ENCODE assay signal across 16 cellular contexts in genomic region chr19:54937926-54938325, GRCh38. TPM values are rescaled to one million over a fixed set of nuclear protein-coding genes. Genes with fewer than 3 reads are reported as not detected.
DNase-seq lines count a peak whose midpoint lies in the region; ATAC-seq and TF ChIP-seq lines count a peak whose summit lies in the region.
"Had no signal": no experiment of that assay in that cellular context is flagged by ENCODE, and none has a peak within 500 bp of the region (broad histone marks: within the 10 kb centered on the region; RNA-seq: fewer than 3 reads in every experiment).

No MANE protein-coding gene starts in this region.

- peak; percentile 85 to 93 for ATAC-seq in activated T-cell treated with anti-CD3 and anti-CD28 coated beads, Interleukin-2, amount 50 U/mL, for 72 hours (replicated peaks in 1 of 2)
- peak; percentile 80 for ATAC-seq in GM21619 (IDR thresholded peaks at IDR 0.05; ENCODE audit: unreplicated experiment)
- peak; percentile 71 for ATAC-seq in stimulated activated effector memory CD8-positive, alpha-beta T cell treated with anti-CD3 and anti-CD28 coated beads, Interleukin-12 subunit alpha, Interleukin-12 subunit beta, amount 100 ng/mL, for 72 hours

- no peaks in the 10 kb centered on the region for H3K9me2 ChIP-seq in OCI-LY1 (ENCODE audit: low read depth, low read length)
- no peaks in the 10 kb centered on the region for H3K9me2 ChIP-seq in PC-9 (ENCODE audit: insufficient read depth)

- H4K20me1 ChIP-seq in OCI-LY1 (ENCODE audit: insufficient read depth, low read length) (no peaks in the 10 kb centered on the region), PC-9 (ENCODE audit: insufficient read depth) (no peaks in the 10 kb centered on the region)

- H3K27me3 Mint-ChIP-seq in activated T-cell treated with anti-CD3 and anti-CD28 coated beads, Interleukin-2, amount 50 U/mL, for 72 hours (ENCODE audit: low read depth), result no peaks in the 10 kb centered on the region
- H3K27me3 Mint-ChIP-seq in activated T-cell treated with anti-CD3 and anti-CD28 coated beads, Interleukin-2, amount 50 U/mL, for 24 hours, result peaks cover 24% of the 10 kb centered on the region

- H3K27ac ChIP-seq in OCI-LY1 (ENCODE audit: low read depth, low read length, poor library complexity, severe bottlenecking), result peak overlapping the region; percentile 79
- H3K27ac ChIP-seq in PC-9, result no peak overlapping the region
- H3K27ac ChIP-seq in breast epithelium, result no peak overlapping the region
- H3K27ac ChIP-seq: parathyroid adenoma, upper lobe of left lung had no signal

- no peak overlapping the region for H2AFZ ChIP-seq in OCI-LY1 (ENCODE audit: low read length)
- no peak overlapping the region for H2AFZ ChIP-seq in PC-9
- H2AFZ ChIP-seq: parathyroid adenoma had no signal

- peak overlapping the region; percentile 13; the same call in 1 of the 2 replicates for H3K9ac ChIP-seq in OCI-LY1 (ENCODE audit: low read length)
- H3K9ac ChIP-seq: parathyroid adenoma had no signal

- H3K9me3 ChIP-seq in OCI-LY1 (ENCODE audit: low read length) (peaks cover 5% of the 10 kb centered on the region), PC-9 (ENCODE audit: insufficient read depth, low read depth) (no peaks in the 10 kb centered on the region), breast epithelium (no peaks in the 10 kb centered on the region)
- H3K9me3 ChIP-seq: upper lobe of left lung had no signal

- H3K79me2 ChIP-seq in OCI-LY1 (ENCODE audit: insufficient read depth, low read length) (no peaks in the 10 kb centered on the region), PC-9 (ENCODE audit: low read depth) (no peaks in the 10 kb centered on the region)
- H3K79me2 ChIP-seq: parathyroid adenoma had no signal

- H3K36me3 ChIP-seq in OCI-LY1 (ENCODE audit: insufficient read depth, low read length) (peaks cover 44% of the 10 kb centered on the region), PC-9 (ENCODE audit: low read depth) (no peaks in the 10 kb centered on the region), breast epithelium (no peaks in the 10 kb centered on the region)
- H3K36me3 ChIP-seq: upper lobe of left lung had no signal

- peaks cover 54% of the 10 kb centered on the region for H3K4me1 ChIP-seq in OCI-LY1 (ENCODE audit: insufficient read depth, low read length, severe bottlenecking)
- H3K4me1 ChIP-seq in PC-9 (replicated peaks; ENCODE audit: insufficient read depth), result no peaks in the 10 kb centered on the region
- H3K4me1 ChIP-seq in breast epithelium, result no peaks in the 10 kb centered on the region
- H3K4me1 ChIP-seq: parathyroid adenoma, upper lobe of left lung had no signal

- H3K4me3 Mint-ChIP-seq in activated T-cell treated with anti-CD3 and anti-CD28 coated beads, Interleukin-2, amount 50 U/mL, for 72 hours, result peak overlapping the region; percentile 33 to 53
- H3K4me3 Mint-ChIP-seq in activated T-cell treated with anti-CD3 and anti-CD28 coated beads, Interleukin-2, amount 50 U/mL, for 24 hours, result no peak overlapping the region
- no peak overlapping the region for H3K4me3 Mint-ChIP-seq in stimulated activated effector memory CD8-positive, alpha-beta T cell treated with anti-CD3 and anti-CD28 coated beads, Interleukin-12 subunit alpha, Interleukin-12 subunit beta, amount 100 ng/mL, for 72 hours
- H3K4me3 Mint-ChIP-seq: mesothelial cell of epicardium had no signal

- H3K27me3 ChIP-seq in OCI-LY1 (ENCODE audit: insufficient read depth, low read length), result no peaks in the 10 kb centered on the region
- peaks cover 29% of the 10 kb centered on the region; the same call in 1 of the 2 replicates for H3K27me3 ChIP-seq in PC-9 (ENCODE audit: insufficient read depth, low read depth)
- H3K27me3 ChIP-seq in breast epithelium, result peaks cover 0 to 13% of the 10 kb centered on the region in 2 donors
- H3K27me3 ChIP-seq: upper lobe of left lung had no signal

- H3K4me2 ChIP-seq in OCI-LY1 (ENCODE audit: low read length) (peak overlapping the region; percentile 57), PC-9 (no peak overlapping the region)

- H3K27ac Mint-ChIP-seq in activated T-cell treated with anti-CD3 and anti-CD28 coated beads, Interleukin-2, amount 50 U/mL, for 72 hours, result no peak overlapping the region
- no peak overlapping the region for H3K27ac Mint-ChIP-seq in activated T-cell treated with anti-CD3 and anti-CD28 coated beads, Interleukin-2, amount 50 U/mL, for 24 hours
- no peak overlapping the region for H3K27ac Mint-ChIP-seq in stimulated activated effector memory CD8-positive, alpha-beta T cell treated with anti-CD3 and anti-CD28 coated beads, Interleukin-12 subunit alpha, Interleukin-12 subunit beta, amount 100 ng/mL, for 72 hours
- H3K27ac Mint-ChIP-seq: mesothelial cell of epicardium had no signal

- intact Hi-C loops in PC-9 (cut with micrococcal nuclease; ENCODE audit: unreplicated experiment) (no loop called here), breast epithelium (cut with DNase I; ENCODE audit: low total_unique reads) (no loop called here)

- POLR2A ChIA-PET in PC-9 (lab: Charles Lee; ENCODE audit: unreplicated experiment), result no interaction called here

- H3K4me1 Mint-ChIP-seq in activated T-cell treated with anti-CD3 and anti-CD28 coated beads, Interleukin-2, amount 50 U/mL, for 72 hours (ENCODE audit: low read depth), result peaks cover 7% of the 10 kb centered on the region
- H3K4me1 Mint-ChIP-seq in activated T-cell treated with anti-CD3 and anti-CD28 coated beads, Interleukin-2, amount 50 U/mL, for 24 hours (ENCODE audit: low read depth), result peaks cover 4% of the 10 kb centered on the region
- no peaks in the 10 kb centered on the region for H3K4me1 Mint-ChIP-seq in stimulated activated effector memory CD8-positive, alpha-beta T cell treated with anti-CD3 and anti-CD28 coated beads, Interleukin-12 subunit alpha, Interleukin-12 subunit beta, amount 100 ng/mL, for 72 hours
- H3K4me1 Mint-ChIP-seq: mesothelial cell of epicardium had no signal

- no TSS peak for BruUV-seq in PC-9 (replicated peaks; lab: Mats Ljungman, UMichigan)

- H3K4me3 ChIP-seq in OCI-LY1 (ENCODE audit: low read depth, low read length, poor library complexity, severe bottlenecking) (peak overlapping the region; percentile 55), PC-9 (no peak overlapping the region), breast epithelium (no peak overlapping the region)
- H3K4me3 ChIP-seq: upper lobe of left lung had no signal

- no peaks in the 10 kb centered on the region for H3K9me3 Mint-ChIP-seq in activated T-cell treated with anti-CD3 and anti-CD28 coated beads, Interleukin-2, amount 50 U/mL, for 72 hours
- H3K9me3 Mint-ChIP-seq in activated T-cell treated with anti-CD3 and anti-CD28 coated beads, Interleukin-2, amount 50 U/mL, for 24 hours, result no peaks in the 10 kb centered on the region
- no peaks in the 10 kb centered on the region for H3K9me3 Mint-ChIP-seq in stimulated activated effector memory CD8-positive, alpha-beta T cell treated with anti-CD3 and anti-CD28 coated beads, Interleukin-12 subunit alpha, Interleukin-12 subunit beta, amount 100 ng/mL, for 72 hours
- H3K9me3 Mint-ChIP-seq: mesothelial cell of epicardium had no signal

- TF ChIP-seq POLR2A in breast epithelium (IDR thresholded peaks at IDR 0.05), result no peak

- H3K36me3 Mint-ChIP-seq in activated T-cell treated with anti-CD3 and anti-CD28 coated beads, Interleukin-2, amount 50 U/mL, for 72 hours (ENCODE audit: insufficient read depth in 2 of 2), result no peaks in the 10 kb centered on the region
- no peaks in the 10 kb centered on the region for H3K36me3 Mint-ChIP-seq in activated T-cell treated with anti-CD3 and anti-CD28 coated beads, Interleukin-2, amount 50 U/mL, for 24 hours (ENCODE audit: low read depth)
- no peaks in the 10 kb centered on the region for H3K36me3 Mint-ChIP-seq in stimulated activated effector memory CD8-positive, alpha-beta T cell treated with anti-CD3 and anti-CD28 coated beads, Interleukin-12 subunit alpha, Interleukin-12 subunit beta, amount 100 ng/mL, for 72 hours
- H3K36me3 Mint-ChIP-seq: mesothelial cell of epicardium had no signal

- H3F3A ChIP-seq in OCI-LY1 (ENCODE audit: insufficient read depth, low read length), result no peaks in the 10 kb centered on the region
- H3F3A ChIP-seq in PC-9 (ENCODE audit: insufficient read depth, low read depth), result no peaks in the 10 kb centered on the region

- TF ChIP-seq CTCF in OCI-LY1 (IDR thresholded peaks at IDR 0.05; ENCODE audit: low read length) (no peak), PC-9 (conservative IDR thresholded peaks at IDR 0.05) (no peak), breast epithelium (IDR thresholded peaks at IDR 0.05) (no peak)

- peak; percentile 16 to 33 for DNase-seq in activated T-cell treated with anti-CD3 and anti-CD28 coated beads, Interleukin-2, amount 50 U/mL, for 72 hours
- no peak for DNase-seq in activated T-cell treated with anti-CD3 and anti-CD28 coated beads, Interleukin-2, amount 50 U/mL, for 24 hours
- DNase-seq in stimulated activated effector memory CD8-positive, alpha-beta T cell treated with anti-CD3 and anti-CD28 coated beads, Interleukin-12 subunit alpha, Interleukin-12 subunit beta, amount 100 ng/mL, for 72 hours (ENCODE audit: low spot score in 2 of 2), result peak in 1 of 2 donors; percentile 53
- DNase-seq in HuH-7 (ENCODE audit: low spot score) (no peak), PC-9 (no peak), breast epithelium (ENCODE audit: low spot score in 2 of 2) (no peak)
- DNase-seq: ACHN, NCI-H1092 treated with DMSO at 0.1 percent for 48 hours, Right ventricle myocardium superior, upper lobe of left lung had no signal

- CTCF ChIA-PET in PC-9 (lab: Charles Lee), result no interaction called here

RNA-seq across cellular contexts. Expression of gene NLRP7, which starts 9.4 kb away (rescaled TPM):
- not detected for total RNA-seq in activated T-cell treated with anti-CD3 and anti-CD28 coated beads, Interleukin-2, amount 50 U/mL, for 72 hours
- total RNA-seq in PC-9 (2021) (0.25 and 0.50 TPM in 2 replicates), breast epithelium (not detected)
- total RNA-seq: HT1080, mesothelial cell of epicardium, NCI-H460, Right ventricle myocardium superior had no signal

RNA-seq across cellular contexts. Expression of gene NLRP2, which starts 28.2 kb away (rescaled TPM):
- 1 to 10 TPM; 6.6 to 9.9 TPM for total RNA-seq in activated T-cell treated with anti-CD3 and anti-CD28 coated beads, Interleukin-2, amount 50 U/mL, for 72 hours
- 117 and 153 TPM in 2 replicates for total RNA-seq in PC-9 (2021)
- total RNA-seq in breast epithelium, result 1 to 10 TPM in 2 of 3 donors, not detected in 1; 4.3 to 8.5 TPM
- total RNA-seq: HT1080, NCI-H460 had no signal

RNA-seq across cellular contexts. Expression of gene NCR1, which starts 32.0 kb away (rescaled TPM):
- total RNA-seq in activated T-cell treated with anti-CD3 and anti-CD28 coated beads, Interleukin-2, amount 50 U/mL, for 72 hours, result 1 to 10 TPM in 1 of 2 donors, under 1 TPM in 1; 0.53 to 4.1 TPM
- total RNA-seq in PC-9 (2021), result not detected in 2 replicates
- total RNA-seq in breast epithelium, result under 1 TPM in 1 of 3 donors, not detected in 2; 0.33 TPM
- total RNA-seq: mesothelial cell of epicardium, NCI-H460, Right ventricle myocardium superior had no signal

Comparison
In these comparisons a context has a peak if more than half of its experiments do, and no peak if none do; other contexts are left out.
1. DNase-seq: peak in activated T-cell treated with anti-CD3 and anti-CD28 coated beads, Interleukin-2, amount 50 U/mL, for 72 hours (2 of 2); none in activated T-cell treated with anti-CD3 and anti-CD28 coated beads, Interleukin-2, amount 50 U/mL, for 24 hours (single experiment), HuH-7 (single experiment), PC-9 (0 of 2) and breast epithelium (0 of 2).
2. H3K4me3 Mint-ChIP-seq: peak in activated T-cell treated with anti-CD3 and anti-CD28 coated beads, Interleukin-2, amount 50 U/mL, for 72 hours (2 of 2); none in activated T-cell treated with anti-CD3 and anti-CD28 coated beads, Interleukin-2, amount 50 U/mL, for 24 hours (single experiment) and stimulated activated effector memory CD8-positive, alpha-beta T cell treated with anti-CD3 and anti-CD28 coated beads, Interleukin-12 subunit alpha, Interleukin-12 subunit beta, amount 100 ng/mL, for 72 hours (single experiment).
3. RNA of gene NLRP2, which starts 28.2 kb away (total RNA-seq): 117 to 153 TPM in PC-9; 6.6 to 9.9 TPM in activated T-cell treated with anti-CD3 and anti-CD28 coated beads, Interleukin-2, amount 50 U/mL, for 72 hours and 4.3 to 8.5 TPM in breast epithelium; every median in the first group is over 10 times any median in the second.
4. Peak in every context shown above with its lines, with median percentiles within 50 percentile points of each other: ATAC-seq.